In genomic region chrX:40061871-40062524, GRCh38 we compare ENCODE assay signal across 13 cellular contexts. TPM values are rescaled to one million over a fixed set of nuclear protein-coding genes. Genes with fewer than 3 reads are reported as not detected.
DNase-seq lines count a peak whose midpoint lies in the region; ATAC-seq lines count a peak whose summit lies in the region.
"Had no signal": no experiment of that assay in that cellular context is flagged by ENCODE, and none has a peak within 500 bp of the region (broad histone marks: within the 10 kb centered on the region; RNA-seq: fewer than 3 reads in every experiment).

No MANE protein-coding gene starts in this region.

- H3K27me3 ChIP-seq in stomach smooth muscle (ENCODE audit: control insufficient read depth in 1 of 2, insufficient read depth in 2 of 2, low read length in 2 of 2), result peaks cover 0 to 9% of the 10 kb centered on the region in 2 donors
- H3K27me3 ChIP-seq: uterus had no signal

- H3K4me3 Mint-ChIP-seq in activated naive CD4-positive, alpha-beta T cell treated with anti-CD3 and anti-CD28 coated beads for 36 hours, result no peak overlapping the region
- no peak overlapping the region for H3K4me3 Mint-ChIP-seq in T-helper 2 cell treated with Interferon-gamma antibody and Interleukin-4, amounts not matched to agents 5 μg/mL and 100 μg/mL, for 36 hours

- peak overlapping the region; percentile 25 for H3K27ac Mint-ChIP-seq in activated naive CD4-positive, alpha-beta T cell treated with anti-CD3 and anti-CD28 coated beads for 36 hours
- H3K27ac Mint-ChIP-seq in T-helper 2 cell treated with Interferon-gamma antibody and Interleukin-4, amounts not matched to agents 5 μg/mL and 100 μg/mL, for 36 hours, result peak overlapping the region; percentile 45

- CTCF ChIA-PET in activated naive CD4-positive, alpha-beta T cell treated with anti-CD3 and anti-CD28 coated beads for 36 hours (lab: Charles Lee), result interaction anchor here (0.6 to 0.8 kb wide), 4 partner anchors 20 to 411 kb away, joined by 3 to 4 read pairs (median 4); no protein-coding TSS in a partner anchor

- DNase-seq in activated naive CD4-positive, alpha-beta T cell treated with anti-CD3 and anti-CD28 coated beads for 36 hours, result no peak
- DNase-seq in activated naive CD4-positive, alpha-beta T cell (lab: John Stamatoyannopoulos, UW), result no peak
- DNase-seq in T-helper 2 cell treated with Interferon-gamma antibody and Interleukin-4, amounts not matched to agents 5 μg/mL and 100 μg/mL, for 36 hours (ENCODE audit: low spot score), result no peak
- DNase-seq in iPS-NIHi7 (ENCODE audit: extremely low spot score) (peak; percentile 41), NCI-H1930 (lab: John Stamatoyannopoulos, UW) (no peak), DMS79 treated with DMSO at 0.1 percent for 48 hours (lab: John Stamatoyannopoulos, UW) (no peak)
- DNase-seq: KBM-7; NCI-H1092 treated with DMSO at 0.1 percent for 48 hours; stimulated activated CD4-positive, alpha-beta T cell treated with anti-CD3 and anti-CD28 coated beads, Interleukin-4, amount 100 ng/mL, for 4 hours had no signal

- peaks cover 15 to 22% of the 10 kb centered on the region in 2 donors for H3K36me3 ChIP-seq in stomach smooth muscle (ENCODE audit: control insufficient read depth in 2 of 2, insufficient read depth in 2 of 2, low read length in 2 of 2)
- H3K36me3 ChIP-seq: uterus had no signal

- no peaks in the 10 kb centered on the region for H3K9me3 ChIP-seq in stomach smooth muscle (ENCODE audit: control insufficient read depth in 2 of 2, low read length in 2 of 2)
- H3K9me3 ChIP-seq: esophagus muscularis mucosa, uterus had no signal

- H3K27ac ChIP-seq in stomach smooth muscle (ENCODE audit: low read length), result peak overlapping the region; percentile 49
- H3K27ac ChIP-seq: uterus had no signal

- no peak overlapping the region for H3K4me3 ChIP-seq in stomach smooth muscle (ENCODE audit: low read length in 2 of 2)
- H3K4me3 ChIP-seq: esophagus muscularis mucosa, uterus had no signal

- intact Hi-C loops in activated naive CD4-positive, alpha-beta T cell treated with anti-CD3 and anti-CD28 coated beads for 36 hours (cut with micrococcal nuclease), result no loop called here

- ATAC-seq in GM18511 (IDR thresholded peaks at IDR 0.05; ENCODE audit: unreplicated experiment), result no peak

- peaks cover 19% of the 10 kb centered on the region for H3K4me1 ChIP-seq in stomach smooth muscle (ENCODE audit: control insufficient read depth, insufficient read depth, low read length)
- H3K4me1 ChIP-seq: uterus had no signal

- no peaks in the 10 kb centered on the region for H3K27me3 Mint-ChIP-seq in activated naive CD4-positive, alpha-beta T cell treated with anti-CD3 and anti-CD28 coated beads for 36 hours (ENCODE audit: low read depth)
- no peaks in the 10 kb centered on the region for H3K27me3 Mint-ChIP-seq in T-helper 2 cell treated with Interferon-gamma antibody and Interleukin-4, amounts not matched to agents 5 μg/mL and 100 μg/mL, for 36 hours (ENCODE audit: low read depth)

- H3K9ac ChIP-seq in stomach smooth muscle (ENCODE audit: low read length in 2 of 2), result no peak overlapping the region

- H3K9me3 Mint-ChIP-seq in activated naive CD4-positive, alpha-beta T cell treated with anti-CD3 and anti-CD28 coated beads for 36 hours, result no peaks in the 10 kb centered on the region
- H3K9me3 Mint-ChIP-seq in T-helper 2 cell treated with Interferon-gamma antibody and Interleukin-4, amounts not matched to agents 5 μg/mL and 100 μg/mL, for 36 hours, result no peaks in the 10 kb centered on the region

- H3K36me3 Mint-ChIP-seq in activated naive CD4-positive, alpha-beta T cell treated with anti-CD3 and anti-CD28 coated beads for 36 hours (ENCODE audit: low read depth), result peaks cover 32% of the 10 kb centered on the region
- peaks cover 45% of the 10 kb centered on the region for H3K36me3 Mint-ChIP-seq in T-helper 2 cell treated with Interferon-gamma antibody and Interleukin-4, amounts not matched to agents 5 μg/mL and 100 μg/mL, for 36 hours (ENCODE audit: low read depth)

- H3K4me1 Mint-ChIP-seq in activated naive CD4-positive, alpha-beta T cell treated with anti-CD3 and anti-CD28 coated beads for 36 hours (ENCODE audit: low read depth), result peaks cover 40% of the 10 kb centered on the region
- H3K4me1 Mint-ChIP-seq in T-helper 2 cell treated with Interferon-gamma antibody and Interleukin-4, amounts not matched to agents 5 μg/mL and 100 μg/mL, for 36 hours (ENCODE audit: low read depth), result peaks cover 32% of the 10 kb centered on the region

RNA-seq across cellular contexts. Expression of gene BCOR, which starts 35.8 kb away (rescaled TPM):
- total RNA-seq in activated naive CD4-positive, alpha-beta T cell treated with anti-CD3 and anti-CD28 coated beads for 36 hours, result 10 to 100 TPM; 29.1 to 29.9 TPM
